15 cellular contexts compared by ENCODE assay signal in genomic region chr1:230463760-230464159, GRCh38. TPM values are rescaled to one million over a fixed set of nuclear protein-coding genes. Genes with fewer than 3 reads are reported as not detected.
DNase-seq lines count a peak whose midpoint lies in the region; ATAC-seq and TF ChIP-seq lines count a peak whose summit lies in the region.
"Had no signal": no experiment of that assay in that cellular context is flagged by ENCODE, and none has a peak within 500 bp of the region (broad histone marks: within the 10 kb centered on the region; RNA-seq: fewer than 3 reads in every experiment).

No MANE protein-coding gene starts in this region.

- no peak overlapping the region for H3K18ac ChIP-seq in trophoblast cell (ENCODE audit: low read length)

- H3K4me2 ChIP-seq in trophoblast cell (ENCODE audit: low read length) = no peak overlapping the region
- H3K4me2 ChIP-seq: A549 had no signal

- no peaks in the 10 kb centered on the region for H3K79me2 ChIP-seq in trophoblast cell (ENCODE audit: control insufficient read depth, insufficient read depth, low read length, poor library complexity)

- H3K4me3 ChIP-seq in heart left ventricle (no peak overlapping the region), right atrium auricular region (no peak overlapping the region), heart right ventricle (no peak overlapping the region), trophoblast cell (ENCODE audit: low read depth, low read length) (no peak overlapping the region)
- H3K4me3 ChIP-seq: A549 had no signal

- H3K4ac ChIP-seq in trophoblast cell (ENCODE audit: low read depth, low read length) = no peak overlapping the region

- H3K23ac ChIP-seq in trophoblast cell (ENCODE audit: low read length) = no peak overlapping the region

- DNase-seq in heart left ventricle = peak in 2 of 5 donors; percentile 18 to 20
- no peak for DNase-seq in right atrium auricular region (ENCODE audit: low spot score)
- DNase-seq in heart right ventricle = peak in 1 of 2 donors; percentile 16
- DNase-seq in trophoblast cell = no peak
- no peak for DNase-seq in stimulated activated CD4-positive, alpha-beta T cell treated with anti-CD3 and anti-CD28 coated beads, Interleukin-12 subunit alpha, Interleukin-12 subunit beta, amount 100 ng/mL, for 4 hours
- DNase-seq in NOMO-1 treated with DMSO at 0.1 percent for 48 hours (lab: John Stamatoyannopoulos, UW; ENCODE audit: unreplicated experiment) = no peak
- DNase-seq: AML-193; Caco-2; CD4-positive, alpha-beta T cell; DMS79; GF-D8; H9; IMR-90 had no signal

- H2BK5ac ChIP-seq in trophoblast cell (ENCODE audit: low read depth, low read length, poor library complexity) = no peak overlapping the region

- peaks cover 0 to 9% (median 0%) of the 10 kb centered on the region in 12 donors for H3K9me3 ChIP-seq in heart left ventricle
- no peaks in the 10 kb centered on the region for H3K9me3 ChIP-seq in right atrium auricular region
- peaks cover 0 to 9% (median 0%) of the 10 kb centered on the region in 11 donors for H3K9me3 ChIP-seq in heart right ventricle
- no peaks in the 10 kb centered on the region for H3K9me3 ChIP-seq in trophoblast cell (ENCODE audit: insufficient read depth, low read depth, low read length)
- H3K9me3 ChIP-seq: Caco-2 had no signal

- H2AK5ac ChIP-seq in trophoblast cell (ENCODE audit: low read length) = no peak overlapping the region

- no peak for TF ChIP-seq CTCF in heart left ventricle (IDR thresholded peaks at IDR 0.05)
- no peak for TF ChIP-seq CTCF in right atrium auricular region (IDR thresholded peaks at IDR 0.05)
- TF ChIP-seq CTCF in heart right ventricle (IDR thresholded peaks at IDR 0.05) = no peak

- H2AFZ ChIP-seq in trophoblast cell (ENCODE audit: insufficient read depth, low read length, poor library complexity) = no peak overlapping the region

- H3K9ac ChIP-seq in trophoblast cell (ENCODE audit: low read length) = no peak overlapping the region

- intact Hi-C loops in heart left ventricle (cut with DNase I) = no loop called here
- intact Hi-C loops in heart right ventricle (cut with DNase I) = no loop called here

- H3K79me1 ChIP-seq in trophoblast cell (ENCODE audit: low read length) = no peaks in the 10 kb centered on the region

- ATAC-seq in heart left ventricle (peak; percentile 51 to 86 (median 70)), heart right ventricle (peak in 6 of 8 donors; percentile 51 to 96 (median 68))
- ATAC-seq: A549 had no signal

- H4K8ac ChIP-seq in trophoblast cell (ENCODE audit: low read depth, low read length) = no peak overlapping the region

- no peak for TF ChIP-seq POLR2A in heart left ventricle (IDR thresholded peaks at IDR 0.05)

- H3K27ac ChIP-seq in heart left ventricle = peak overlapping the region in 4 of 12 donors; percentile 11 to 54 (median 50)
- peak overlapping the region in 1 of 2 donors; percentile 74 for H3K27ac ChIP-seq in right atrium auricular region
- H3K27ac ChIP-seq in heart right ventricle = peak overlapping the region in 3 of 10 donors; percentile 6 to 45 (median 29)
- H3K27ac ChIP-seq in trophoblast cell (ENCODE audit: low read depth, low read length) = no peak overlapping the region
- H3K27ac ChIP-seq: A549, C4-2B had no signal

- WGBS in heart left ventricle, 4 donors = 29 to 54% (median 38%) methylated on average over 5 of the region's 5 CpGs
- WGBS in heart right ventricle, 2 donors = 40 to 46% methylated on average over 5 of the region's 5 CpGs
- WGBS in trophoblast cell (ENCODE audit: extremely low coverage, insufficient coverage, insufficient read length) = no CpG with 5 or more reads among the region's 5 CpGs

- no peak overlapping the region for H4K91ac ChIP-seq in trophoblast cell (ENCODE audit: low read depth, low read length)

- peaks cover 0 to 17% (median 4%) of the 10 kb centered on the region in 12 donors for H3K4me1 ChIP-seq in heart left ventricle
- peaks cover 0 to 14% of the 10 kb centered on the region in 2 donors for H3K4me1 ChIP-seq in right atrium auricular region
- peaks cover 0 to 21% (median 11%) of the 10 kb centered on the region in 9 donors for H3K4me1 ChIP-seq in heart right ventricle
- H3K4me1 ChIP-seq in trophoblast cell (ENCODE audit: control insufficient read depth in 1 of 2, insufficient read depth in 2 of 2, low read length in 2 of 2) = peaks cover 0 to 2% of the 10 kb centered on the region in 2 experiments
- H3K4me1 ChIP-seq: A549, Caco-2 had no signal

- peak overlapping the region; percentile 22 for H2BK12ac ChIP-seq in trophoblast cell (ENCODE audit: low read length)

- no peak overlapping the region for H4K12ac ChIP-seq in trophoblast cell (ENCODE audit: low read depth, low read length)

- H3K36me3 ChIP-seq in heart left ventricle (no peaks in the 10 kb centered on the region), right atrium auricular region (no peaks in the 10 kb centered on the region), heart right ventricle (no peaks in the 10 kb centered on the region), trophoblast cell (ENCODE audit: control insufficient read depth in 1 of 2, insufficient read depth in 2 of 2, low read length in 2 of 2) (no peaks in the 10 kb centered on the region)

- no peak overlapping the region for H3K14ac ChIP-seq in trophoblast cell (ENCODE audit: low read length)

- H3K27me3 ChIP-seq in heart left ventricle (peaks cover 0 to 3% (median 0%) of the 10 kb centered on the region in 9 donors), right atrium auricular region (no peaks in the 10 kb centered on the region), heart right ventricle (peaks cover 0 to under 1% (median 0%) of the 10 kb centered on the region in 7 donors), trophoblast cell (ENCODE audit: insufficient read depth, low read length) (no peaks in the 10 kb centered on the region)

- no peak overlapping the region for H2BK120ac ChIP-seq in trophoblast cell (ENCODE audit: insufficient read depth, low read length, poor library complexity)

RNA-seq across cellular contexts. Expression of gene PGBD5, which starts 37.6 kb away (rescaled TPM):
- total RNA-seq in heart left ventricle = 10 to 100 TPM in 2 of 9 donors, 1 to 10 TPM in 7; 2.8 to 16.1 (median 7.0) TPM
- 1 to 10 TPM; 1.3 to 2.0 TPM for polyA plus RNA-seq in heart left ventricle
- 10 to 100 TPM; 13.2 to 18.5 TPM for total RNA-seq in right atrium auricular region
- 10 to 100 TPM in 4 of 10 donors, 1 to 10 TPM in 6; 5.2 to 11.4 (median 8.8) TPM for total RNA-seq in heart right ventricle
- under 1 TPM; 0.52 to 0.66 TPM for polyA plus RNA-seq in heart right ventricle
- 0.51 and 0.64 TPM in 2 replicates for polyA plus RNA-seq in trophoblast cell (2013)
- total RNA-seq: CD4-positive, alpha-beta T cell had no signal
